In the genomic region with DNA sequence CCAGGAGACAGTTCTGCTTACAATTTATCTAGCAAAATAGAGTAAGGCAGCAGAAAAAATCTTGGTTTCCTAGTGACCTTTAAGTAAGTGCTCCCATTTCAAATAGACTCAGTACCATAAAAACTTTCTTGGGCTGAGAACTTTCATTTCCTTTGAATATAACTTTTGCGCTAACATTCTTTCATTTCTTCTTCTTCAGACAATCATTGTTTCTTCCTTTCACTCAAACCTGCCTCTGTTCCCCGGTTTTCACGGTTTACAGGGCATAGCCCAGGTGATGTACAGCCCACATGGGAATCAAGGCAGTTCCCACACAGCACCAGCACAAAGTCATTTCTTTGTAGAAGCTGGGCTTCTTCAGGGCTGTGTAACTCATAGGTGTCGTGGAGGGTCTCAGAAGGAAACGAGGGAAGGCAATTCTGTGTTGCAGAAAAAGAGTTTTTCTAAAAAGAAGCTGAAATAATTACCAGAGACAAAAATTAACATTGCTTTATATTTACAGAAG, we compare ENCODE assay signal across 20 cellular contexts.
"Had no signal": no experiment of that assay in that cellular context is flagged by ENCODE, and none has a peak within 500 bp of the region (broad histone marks: within the 10 kb centered on the region; RNA-seq: fewer than 3 reads in every experiment).

No MANE protein-coding gene starts in this region.

- H3K36me3 ChIP-seq: ascending aorta, brain microvascular endothelial cell, neural progenitor cell, sigmoid colon, thoracic aorta, upper lobe of left lung, WERI-Rb-1 had no signal

- H3K9me3 ChIP-seq: upper lobe of left lung had no signal

- H3K4me3 Mint-ChIP-seq: activated T-cell treated with anti-CD3 and anti-CD28 coated beads, Interleukin-2, amount 50 U/mL, for 24 hours; activated T-helper 17 cell treated with anti-CD3 and anti-CD28 coated beads, Interleukin-2, amount 50 U/mL, for 72 hours; dendritic cell treated with granulocyte-macrophage colony-stimulating factor and Interleukin-4, amounts not matched to agents 40 ng/mL and 50 ng/mL, for 4 days; neural progenitor cell had no signal

- H3K27me3 ChIP-seq: ascending aorta, brain microvascular endothelial cell, neural progenitor cell, sigmoid colon, upper lobe of left lung had no signal

- H3K4me3 ChIP-seq: ascending aorta, left ventricle myocardium inferior, neural progenitor cell, sigmoid colon, thoracic aorta, upper lobe of left lung had no signal

- H3K27ac ChIP-seq: ascending aorta, brain microvascular endothelial cell, left ventricle myocardium inferior, neural progenitor cell, sigmoid colon, thoracic aorta, upper lobe of left lung, WERI-Rb-1 had no signal

- ATAC-seq: activated naive CD4-positive, alpha-beta T cell treated with anti-CD3 and anti-CD28 coated beads, Interleukin-2, amount 50 U/mL, for 72 hours; activated T-helper 17 cell treated with anti-CD3 and anti-CD28 coated beads, Interleukin-2, amount 50 U/mL, for 72 hours had no signal

- DNase-seq: activated CD4-positive, alpha-beta T cell treated with anti-CD3 and anti-CD28 coated beads for 1 hour; activated CD8-positive, alpha-beta memory T cell treated with anti-CD3 and anti-CD28 coated beads for 24 hours; activated CD8-positive, alpha-beta memory T cell treated with anti-CD3 and anti-CD28 coated beads, Interleukin-2, amount 50 U/mL, for 4 hours; activated T-cell treated with anti-CD3 and anti-CD28 coated beads, Interleukin-2, amount 50 U/mL, for 24 hours; brain microvascular endothelial cell; effector CD4-positive, alpha-beta T cell; left ventricle myocardium inferior; retina; sigmoid colon; stimulated activated CD4-positive, alpha-beta T cell treated with anti-CD3 and anti-CD28 coated beads, Interleukin-4, amount 100 ng/mL, for 1 hour; stimulated activated naive CD4-positive, alpha-beta T cell treated with Interleukin-2 at 50 U/mL for 16 hours; T-helper 1 cell; upper lobe of left lung had no signal

- H3K27me3 Mint-ChIP-seq: activated T-cell treated with anti-CD3 and anti-CD28 coated beads, Interleukin-2, amount 50 U/mL, for 24 hours; activated T-helper 17 cell treated with anti-CD3 and anti-CD28 coated beads, Interleukin-2, amount 50 U/mL, for 72 hours; dendritic cell treated with granulocyte-macrophage colony-stimulating factor and Interleukin-4, amounts not matched to agents 40 ng/mL and 50 ng/mL, for 4 days had no signal

- H3K4me1 ChIP-seq: ascending aorta, neural progenitor cell, upper lobe of left lung had no signal

- H3K27ac Mint-ChIP-seq: activated naive CD4-positive, alpha-beta T cell treated with anti-CD3 and anti-CD28 coated beads, Interleukin-2, amount 50 U/mL, for 72 hours; activated T-cell treated with anti-CD3 and anti-CD28 coated beads, Interleukin-2, amount 50 U/mL, for 24 hours; activated T-helper 17 cell treated with anti-CD3 and anti-CD28 coated beads, Interleukin-2, amount 50 U/mL, for 72 hours; dendritic cell treated with granulocyte-macrophage colony-stimulating factor and Interleukin-4, amounts not matched to agents 40 ng/mL and 50 ng/mL, for 4 days; neural progenitor cell had no signal

- H3K4me1 Mint-ChIP-seq: activated T-helper 17 cell treated with anti-CD3 and anti-CD28 coated beads, Interleukin-2, amount 50 U/mL, for 72 hours; neural progenitor cell had no signal
